Comparison of ENCODE assay signal across 33 cellular contexts in genomic region chr14:34376868-34377267, GRCh38.
"Had no signal": no experiment of that assay in that cellular context is flagged by ENCODE, and none has a peak within 500 bp of the region (broad histone marks: within the 10 kb centered on the region; RNA-seq: fewer than 3 reads in every experiment).

No MANE protein-coding gene starts in this region.

- H3K36me3 Mint-ChIP-seq: activated CD4-positive, alpha-beta memory T cell treated with anti-CD3 and anti-CD28 coated beads for 36 hours; activated CD8-positive, alpha-beta memory T cell treated with anti-CD3 and anti-CD28 coated beads, Interleukin-2, amount 10 ng/mL, durations not matched to agents 7 days and 5 days; activated naive CD8-positive, alpha-beta T cell had no signal

- H3K27me3 ChIP-seq: body of pancreas, breast epithelium, cardiac muscle cell, colonic mucosa, esophagus squamous epithelium had no signal

- H3K27ac Mint-ChIP-seq: activated CD4-positive, alpha-beta memory T cell treated with anti-CD3 and anti-CD28 coated beads for 36 hours; activated CD4-positive, alpha-beta T cell treated with anti-CD3 and anti-CD28 coated beads for 36 hours; activated CD4-positive, alpha-beta T cell treated with anti-CD3 and anti-CD28 coated beads, Interleukin-2, amount 10 ng/mL, durations not matched to agents 24 days and 14 days; activated CD8-positive, alpha-beta memory T cell treated with anti-CD3 and anti-CD28 coated beads, Interleukin-2, amount 10 ng/mL, durations not matched to agents 7 days and 5 days; activated CD8-positive, alpha-beta T cell treated with anti-CD3 and anti-CD28 coated beads, Interleukin-2, amount 10 ng/mL, durations not matched to agents 7 days and 5 days; activated naive CD8-positive, alpha-beta T cell; activated T-cell treated with anti-CD3 and anti-CD28 coated beads, Interleukin-2, amount 50 U/mL, for 24 hours; activated T-cell treated with anti-CD3 and anti-CD28 coated beads, Interleukin-2, amount 50 U/mL, for 72 hours; T-helper 17 cell; T-helper 2 cell treated with Interferon-gamma antibody and Interleukin-4, amounts not matched to agents 5 μg/mL and 100 μg/mL, for 36 hours had no signal

- H3K27ac ChIP-seq: body of pancreas, cardiac muscle cell, colonic mucosa, epithelial cell of prostate had no signal

- H3K4me3 Mint-ChIP-seq: activated CD4-positive, alpha-beta memory T cell treated with anti-CD3 and anti-CD28 coated beads for 36 hours; activated CD4-positive, alpha-beta T cell treated with anti-CD3 and anti-CD28 coated beads for 36 hours; activated CD4-positive, alpha-beta T cell treated with anti-CD3 and anti-CD28 coated beads, Interleukin-2, amount 10 ng/mL, durations not matched to agents 24 days and 14 days; activated CD8-positive, alpha-beta memory T cell treated with anti-CD3 and anti-CD28 coated beads, Interleukin-2, amount 10 ng/mL, durations not matched to agents 7 days and 5 days; activated CD8-positive, alpha-beta T cell treated with anti-CD3 and anti-CD28 coated beads, Interleukin-2, amount 10 ng/mL, durations not matched to agents 7 days and 5 days; activated naive CD8-positive, alpha-beta T cell; activated T-cell treated with anti-CD3 and anti-CD28 coated beads, Interleukin-2, amount 50 U/mL, for 24 hours; activated T-cell treated with anti-CD3 and anti-CD28 coated beads, Interleukin-2, amount 50 U/mL, for 72 hours; T-helper 17 cell; T-helper 2 cell treated with Interferon-gamma antibody and Interleukin-4, amounts not matched to agents 5 μg/mL and 100 μg/mL, for 36 hours had no signal

- H3K4me1 Mint-ChIP-seq: activated CD4-positive, alpha-beta T cell treated with anti-CD3 and anti-CD28 coated beads for 36 hours; activated CD8-positive, alpha-beta memory T cell treated with anti-CD3 and anti-CD28 coated beads, Interleukin-2, amount 10 ng/mL, durations not matched to agents 7 days and 5 days; T-helper 17 cell had no signal

- H3K4me3 ChIP-seq: body of pancreas, breast epithelium, cardiac muscle cell, colonic mucosa, esophagus squamous epithelium had no signal

- DNase-seq: activated CD4-positive, alpha-beta memory T cell treated with anti-CD3 and anti-CD28 coated beads for 36 hours; activated CD4-positive, alpha-beta T cell treated with anti-CD3 and anti-CD28 coated beads for 36 hours; activated CD4-positive, alpha-beta T cell treated with anti-CD3 and anti-CD28 coated beads, Interleukin-2, amount 10 ng/mL, durations not matched to agents 24 days and 14 days; activated CD4-positive, CD25-positive, alpha-beta regulatory T cell; activated CD4-positive, CD25-positive, alpha-beta regulatory T cell treated with anti-CD3 and anti-CD28 coated beads, Interleukin-2, amount 50 U/mL, for 72 hours; activated CD8-positive, alpha-beta memory T cell treated with anti-CD3 and anti-CD28 coated beads, Interleukin-2, amount 10 ng/mL, durations not matched to agents 7 days and 5 days; activated CD8-positive, alpha-beta memory T cell treated with anti-CD3 and anti-CD28 coated beads, Interleukin-2, amount 50 U/mL, for 48 hours; activated CD8-positive, alpha-beta T cell treated with anti-CD3 and anti-CD28 coated beads, Interleukin-2, amount 10 ng/mL, durations not matched to agents 7 days and 5 days; activated gamma-delta T cell; activated naive CD4-positive, alpha-beta T cell treated with anti-CD3 and anti-CD28 coated beads, Interleukin-2, amount 50 U/mL, for 16 hours; activated naive CD4-positive, alpha-beta T cell treated with Interleukin-2 at 50 U/mL for 16 hours; activated T-cell treated with anti-CD3 and anti-CD28 coated beads for 4 hours; activated T-cell treated with anti-CD3 and anti-CD28 coated beads, Interleukin-2, amount 50 U/mL, for 24 hours; activated T-cell treated with anti-CD3 and anti-CD28 coated beads, Interleukin-2, amount 50 U/mL, for 72 hours; amniotic stem cell; anterior cingulate cortex; body of pancreas; central memory CD4-positive, alpha-beta T cell; cerebellar nuclear complex; colonic mucosa; effector CD8-positive, alpha-beta T cell; esophagus squamous epithelium; foreskin melanocyte; T-helper 1 cell; T-helper 17 cell; T1000 had no signal

- ATAC-seq: activated CD4-positive, alpha-beta T cell treated with anti-CD3 and anti-CD28 coated beads for 36 hours; activated CD8-positive, alpha-beta memory T cell treated with anti-CD3 and anti-CD28 coated beads, Interleukin-2, amount 10 ng/mL, durations not matched to agents 7 days and 5 days; activated CD8-positive, alpha-beta T cell treated with anti-CD3 and anti-CD28 coated beads, Interleukin-2, amount 10 ng/mL, durations not matched to agents 7 days and 5 days; activated T-cell treated with anti-CD3 and anti-CD28 coated beads, Interleukin-2, amount 50 U/mL, for 72 hours; body of pancreas; T-helper 17 cell had no signal

- FAIRE-seq: endometrium, endothelial cell of umbilical vein had no signal

- H3K36me3 ChIP-seq: breast epithelium, cardiac muscle cell, colonic mucosa, esophagus squamous epithelium had no signal

- H3K9me3 ChIP-seq: body of pancreas, breast epithelium, colonic mucosa had no signal

- H3K9me3 Mint-ChIP-seq: activated CD4-positive, alpha-beta memory T cell treated with anti-CD3 and anti-CD28 coated beads for 36 hours; activated CD4-positive, alpha-beta T cell treated with anti-CD3 and anti-CD28 coated beads, Interleukin-2, amount 10 ng/mL, durations not matched to agents 24 days and 14 days; activated T-cell treated with anti-CD3 and anti-CD28 coated beads, Interleukin-2, amount 50 U/mL, for 24 hours; activated T-cell treated with anti-CD3 and anti-CD28 coated beads, Interleukin-2, amount 50 U/mL, for 72 hours; T-helper 2 cell treated with Interferon-gamma antibody and Interleukin-4, amounts not matched to agents 5 μg/mL and 100 μg/mL, for 36 hours had no signal
